Comparison of ENCODE assay signal across 16 cellular contexts in genomic region chr4:188387134-188387791, GRCh38.
DNase-seq lines count a peak whose midpoint lies in the region; ATAC-seq and TF ChIP-seq lines count a peak whose summit lies in the region.
"Had no signal": no experiment of that assay in that cellular context is flagged by ENCODE, and none has a peak within 500 bp of the region (broad histone marks: within the 10 kb centered on the region; RNA-seq: fewer than 3 reads in every experiment).

No MANE protein-coding gene starts in this region.

- ATAC-seq in left colon: no peak
- ATAC-seq in GM21381 (IDR thresholded peaks at IDR 0.05; ENCODE audit: unreplicated experiment): no peak
- ATAC-seq: K562; stimulated activated naive CD8-positive, alpha-beta T cell treated with anti-CD3 and anti-CD28 coated beads, Interleukin-15, amount 100 ng/mL, for 72 hours had no signal

- H3K27me3 Mint-ChIP-seq in activated naive CD8-positive, alpha-beta T cell treated with anti-CD3 and anti-CD28 coated beads for 36 hours: no peaks in the 10 kb centered on the region
- H3K27me3 Mint-ChIP-seq: CD4-positive, CD25-positive, alpha-beta regulatory T cell; stimulated activated naive CD8-positive, alpha-beta T cell treated with anti-CD3 and anti-CD28 coated beads, Interleukin-15, amount 100 ng/mL, for 72 hours had no signal

- no peak overlapping the region for H3K4me3 Mint-ChIP-seq in activated naive CD8-positive, alpha-beta T cell treated with anti-CD3 and anti-CD28 coated beads for 36 hours
- H3K4me3 Mint-ChIP-seq: CD4-positive, CD25-positive, alpha-beta regulatory T cell; stimulated activated naive CD8-positive, alpha-beta T cell treated with anti-CD3 and anti-CD28 coated beads, Interleukin-15, amount 100 ng/mL, for 72 hours had no signal

- H3K4me3 ChIP-seq in fibroblast of pulmonary artery (replicated peaks; ENCODE audit: low read depth, low read length) (no peak overlapping the region), osteoblast (ENCODE audit: insufficient read depth, low read length) (no peak overlapping the region)
- H3K4me3 ChIP-seq: K562 had no signal

- H3K9me3 Mint-ChIP-seq in activated naive CD8-positive, alpha-beta T cell treated with anti-CD3 and anti-CD28 coated beads for 36 hours: peaks cover 20% of the 10 kb centered on the region

- H3K27ac Mint-ChIP-seq in activated naive CD8-positive, alpha-beta T cell treated with anti-CD3 and anti-CD28 coated beads for 36 hours: no peak overlapping the region
- H3K27ac Mint-ChIP-seq: CD4-positive, CD25-positive, alpha-beta regulatory T cell; stimulated activated naive CD8-positive, alpha-beta T cell treated with anti-CD3 and anti-CD28 coated beads, Interleukin-15, amount 100 ng/mL, for 72 hours had no signal

- peak; percentile 53 for DNase-seq in GM03348 (ENCODE audit: low spot score)
- DNase-seq in amniotic epithelial cell (ENCODE audit: low read depth): peak; percentile 19
- peak; percentile 4 for DNase-seq in fibroblast of pulmonary artery (ENCODE audit: low read depth)
- no peak for DNase-seq in osteoblast (ENCODE audit: insufficient read length, low spot score, missing footprints)
- no peak for DNase-seq in left colon
- DNase-seq in 8988T: no peak
- DNase-seq in activated naive CD8-positive, alpha-beta T cell treated with anti-CD3 and anti-CD28 coated beads for 36 hours: no peak
- DNase-seq: activated CD4-positive, alpha-beta T cell treated with anti-CD3 and anti-CD28 coated beads for 1 hour; activated T-cell treated with anti-CD3 and anti-CD28 coated beads, Interleukin-2, amount 50 U/mL, for 48 hours; CD4-positive, CD25-positive, alpha-beta regulatory T cell; NCI-H187 treated with DMSO at 0.1 percent for 48 hours; NK-92 treated with Interleukin-12 subunit alpha and Interleukin-12 subunit beta, amount 100 ng/mL, for 24 hours; retina; stimulated activated naive CD8-positive, alpha-beta T cell treated with anti-CD3 and anti-CD28 coated beads, Interleukin-15, amount 100 ng/mL, for 72 hours had no signal

- H3K79me2 ChIP-seq in osteoblast (ENCODE audit: insufficient read depth, low read length): no peaks in the 10 kb centered on the region

- H3K4me1 ChIP-seq in osteoblast (ENCODE audit: insufficient read depth, low read length): no peaks in the 10 kb centered on the region

- H3K27me3 ChIP-seq in osteoblast (ENCODE audit: insufficient read depth, low read length): no peaks in the 10 kb centered on the region

- no peaks in the 10 kb centered on the region for H3K9me3 ChIP-seq in osteoblast (ENCODE audit: low read depth, low read length)

- peak overlapping the region; percentile 48 for H2AFZ ChIP-seq in osteoblast (ENCODE audit: low read length)

- peak overlapping the region; percentile 34 for H3K27ac ChIP-seq in osteoblast (ENCODE audit: low read depth, low read length)

- no peaks in the 10 kb centered on the region for H4K20me1 ChIP-seq in osteoblast (ENCODE audit: insufficient read depth, low read length)

- no peaks in the 10 kb centered on the region for H3K4me1 Mint-ChIP-seq in activated naive CD8-positive, alpha-beta T cell treated with anti-CD3 and anti-CD28 coated beads for 36 hours
- H3K4me1 Mint-ChIP-seq: CD4-positive, CD25-positive, alpha-beta regulatory T cell; stimulated activated naive CD8-positive, alpha-beta T cell treated with anti-CD3 and anti-CD28 coated beads, Interleukin-15, amount 100 ng/mL, for 72 hours had no signal

- no peaks in the 10 kb centered on the region for H3K36me3 ChIP-seq in osteoblast (ENCODE audit: insufficient read depth, low read length)

- H3K36me3 Mint-ChIP-seq in activated naive CD8-positive, alpha-beta T cell treated with anti-CD3 and anti-CD28 coated beads for 36 hours: no peaks in the 10 kb centered on the region
- H3K36me3 Mint-ChIP-seq: CD4-positive, CD25-positive, alpha-beta regulatory T cell had no signal

- peak overlapping the region; percentile 22 for H3K4me2 ChIP-seq in osteoblast (ENCODE audit: insufficient read depth, low read length)

- intact Hi-C loops in left colon (cut with DNase I, micrococcal nuclease): no loop called here

- TF ChIP-seq CTCF in fibroblast of pulmonary artery (IDR thresholded peaks at IDR 0.05; ENCODE audit: low read length, missing control alignments): no peak
- no peak for TF ChIP-seq CTCF in osteoblast (IDR thresholded peaks at IDR 0.05; ENCODE audit: extremely low read depth, low read depth, low read length)

Comparison
In these comparisons a context has a peak if more than half of its experiments do, and no peak if none do; other contexts are left out.
1. DNase-seq: peak in GM03348 (single experiment), amniotic epithelial cell (single experiment) and fibroblast of pulmonary artery (single experiment); none in osteoblast (single experiment), left colon (0 of 2), 8988T (single experiment) and activated naive CD8-positive, alpha-beta T cell treated with anti-CD3 and anti-CD28 coated beads for 36 hours (single experiment).